Comparison of ENCODE assay signal across 20 cellular contexts in the genomic region with DNA sequence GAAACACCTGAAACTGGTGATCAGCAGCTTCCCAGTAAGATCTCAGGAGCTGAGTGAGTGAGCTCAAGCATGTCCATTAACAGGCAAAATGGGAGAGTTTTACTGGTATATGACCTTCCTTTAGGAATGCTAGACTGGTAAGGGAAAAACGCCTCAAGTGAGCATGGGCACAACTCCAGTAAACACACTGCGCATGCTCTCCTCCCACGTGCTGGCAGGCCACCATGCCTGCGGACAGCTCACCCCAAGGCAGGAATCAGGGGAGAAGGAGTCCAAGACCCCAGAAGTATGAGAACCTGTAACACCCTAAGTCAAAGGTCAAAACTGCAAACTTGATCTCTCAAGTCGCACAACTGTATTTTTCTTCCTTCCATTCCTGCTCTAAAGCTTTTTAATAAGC.
"Had no signal": no experiment of that assay in that cellular context is flagged by ENCODE, and none has a peak within 500 bp of the region (broad histone marks: within the 10 kb centered on the region; RNA-seq: fewer than 3 reads in every experiment).

No MANE protein-coding gene starts in this region.

- H3K4me1 Mint-ChIP-seq: central memory CD8-positive, alpha-beta T cell; stimulated activated memory B cell treated with anti-CD40 and anti-IgM and Interleukin-4, amounts not matched to agents 10 μg/mL and 1 μg/mL and 100 μg/mL, for 72 hours had no signal

- FAIRE-seq: colon, keratinocyte, small intestine had no signal

- H3K27ac ChIP-seq: foreskin keratinocyte, lower lobe of right lung, right atrium auricular region had no signal

- H3K9me3 Mint-ChIP-seq: activated naive CD4-positive, alpha-beta T cell treated with anti-CD3 and anti-CD28 coated beads, Interleukin-2, amount 50 U/mL, for 72 hours; naive thymus-derived CD8-positive, alpha-beta T cell; stimulated activated memory B cell treated with anti-CD40 and anti-IgM and Interleukin-4, amounts not matched to agents 10 μg/mL and 1 μg/mL and 100 μg/mL, for 72 hours had no signal

- H3K36me3 ChIP-seq: lower lobe of right lung, right atrium auricular region, transverse colon had no signal

- H3K4me3 Mint-ChIP-seq: central memory CD8-positive, alpha-beta T cell; naive thymus-derived CD8-positive, alpha-beta T cell; stimulated activated memory B cell treated with anti-CD40 and anti-IgM and Interleukin-4, amounts not matched to agents 10 μg/mL and 1 μg/mL and 100 μg/mL, for 72 hours had no signal

- H3K27me3 Mint-ChIP-seq: central memory CD8-positive, alpha-beta T cell; naive thymus-derived CD8-positive, alpha-beta T cell; stimulated activated memory B cell treated with anti-CD40 and anti-IgM and Interleukin-4, amounts not matched to agents 10 μg/mL and 1 μg/mL and 100 μg/mL, for 72 hours had no signal

- H3K27me3 ChIP-seq: foreskin keratinocyte, right atrium auricular region, transverse colon had no signal

- DNase-seq: activated CD4-positive, alpha-beta T cell treated with anti-CD3 and anti-CD28 coated beads for 1 hour; activated CD4-positive, alpha-beta T cell treated with anti-CD3 and anti-CD28 coated beads, Interleukin-2, amount 50 U/mL, for 1 hour; activated T-cell treated with anti-CD3 and anti-CD28 coated beads, Interleukin-2, amount 50 U/mL, for 1 hour; aorta; effector memory CD4-positive, alpha-beta T cell; foreskin keratinocyte; lower lobe of right lung; mesendoderm; naive thymus-derived CD8-positive, alpha-beta T cell; nucleus accumbens; posterior cingulate gyrus; small intestine; T-helper 1 cell; transverse colon had no signal

- H3K36me3 Mint-ChIP-seq: activated naive CD4-positive, alpha-beta T cell treated with anti-CD3 and anti-CD28 coated beads, Interleukin-2, amount 50 U/mL, for 72 hours; naive thymus-derived CD8-positive, alpha-beta T cell; stimulated activated memory B cell treated with anti-CD40 and anti-IgM and Interleukin-4, amounts not matched to agents 10 μg/mL and 1 μg/mL and 100 μg/mL, for 72 hours had no signal

- H3K4me1 ChIP-seq: foreskin keratinocyte had no signal

- ATAC-seq: activated naive CD4-positive, alpha-beta T cell treated with anti-CD3 and anti-CD28 coated beads, Interleukin-2, amount 50 U/mL, for 72 hours; foreskin keratinocyte; lower lobe of right lung; naive thymus-derived CD8-positive, alpha-beta T cell; stimulated activated memory B cell treated with anti-CD40 and anti-IgM and Interleukin-4, amounts not matched to agents 10 μg/mL and 1 μg/mL and 100 μg/mL, for 72 hours had no signal

- H3K4me3 ChIP-seq: lower lobe of right lung, right atrium auricular region, transverse colon had no signal

- H3K9me3 ChIP-seq: lower lobe of right lung, right atrium auricular region, transverse colon had no signal

- H3K27ac Mint-ChIP-seq: activated naive CD4-positive, alpha-beta T cell treated with anti-CD3 and anti-CD28 coated beads, Interleukin-2, amount 50 U/mL, for 72 hours; naive thymus-derived CD8-positive, alpha-beta T cell; stimulated activated memory B cell treated with anti-CD40 and anti-IgM and Interleukin-4, amounts not matched to agents 10 μg/mL and 1 μg/mL and 100 μg/mL, for 72 hours had no signal
